In the genomic region with DNA sequence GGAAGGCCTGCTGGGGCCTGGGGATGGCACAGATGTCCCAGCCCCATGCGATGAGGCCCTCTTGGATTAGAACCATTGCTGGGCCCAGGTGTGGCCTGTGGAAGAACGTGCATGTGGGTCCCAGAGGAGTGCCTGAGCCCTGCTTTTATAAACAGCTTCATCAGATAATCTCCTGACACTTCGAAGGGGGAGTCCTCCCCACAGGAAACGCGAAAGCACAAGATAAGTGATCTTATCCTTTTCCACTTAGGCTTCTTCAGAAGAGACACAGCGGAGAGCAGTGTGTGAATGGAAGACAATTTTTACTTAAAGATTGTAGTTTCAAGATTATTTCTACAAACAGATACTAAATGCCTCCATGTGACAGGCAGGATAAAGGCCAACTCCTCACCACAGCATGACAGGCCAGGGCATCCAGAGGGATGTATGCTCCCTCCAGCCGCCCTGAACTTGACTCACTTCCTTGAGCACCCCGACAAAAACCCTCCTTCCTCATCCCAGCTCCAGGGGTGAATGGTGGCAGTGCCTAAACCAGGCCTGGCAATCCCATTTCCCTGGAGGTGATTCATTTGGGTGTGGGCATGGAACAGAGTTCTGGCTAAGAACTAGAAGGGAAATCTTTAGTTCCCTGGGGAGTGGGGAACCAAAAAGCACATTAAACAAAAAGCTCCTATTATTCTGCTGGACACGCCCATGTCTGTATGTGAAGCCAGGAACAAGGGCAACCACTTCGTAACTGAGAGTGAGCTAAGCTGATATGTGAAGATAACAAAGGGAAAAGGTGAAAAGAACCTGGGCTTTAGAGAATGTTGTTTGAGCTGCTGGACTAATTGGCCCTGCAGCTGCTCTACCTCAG, we compare ENCODE assay signal across 1 cellular context.
TF ChIP-seq lines count a peak whose summit lies in the region.

No MANE protein-coding gene starts in this region.

TF ChIP-seq in HCT116, 20 proteins besides CTCF, POLR2A, EP300 and RAD21 (continued from another document):
- TF ChIP-seq, protein P1, sequence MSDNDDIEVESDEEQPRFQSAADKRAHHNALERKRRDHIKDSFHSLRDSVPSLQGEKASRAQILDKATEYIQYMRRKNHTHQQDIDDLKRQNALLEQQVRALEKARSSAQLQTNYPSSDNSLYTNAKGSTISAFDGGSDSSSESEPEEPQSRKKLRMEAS (IDR thresholded peaks at IDR 0.05), result no peak
- 0 out of 2 replicates have a peak, but pooled peaks have one; percentile 3 for TF ChIP-seq FOSL1 (IDR thresholded peaks at IDR 0.05; ENCODE audit: low read depth)
- TF ChIP-seq CBX3 (IDR thresholded peaks at IDR 0.05; ENCODE audit: low read depth), result no peak
- no peak for TF ChIP-seq ELF1 (IDR thresholded peaks at IDR 0.05; ENCODE audit: borderline replicate concordance, low read depth)
- TF ChIP-seq, protein P2, sequence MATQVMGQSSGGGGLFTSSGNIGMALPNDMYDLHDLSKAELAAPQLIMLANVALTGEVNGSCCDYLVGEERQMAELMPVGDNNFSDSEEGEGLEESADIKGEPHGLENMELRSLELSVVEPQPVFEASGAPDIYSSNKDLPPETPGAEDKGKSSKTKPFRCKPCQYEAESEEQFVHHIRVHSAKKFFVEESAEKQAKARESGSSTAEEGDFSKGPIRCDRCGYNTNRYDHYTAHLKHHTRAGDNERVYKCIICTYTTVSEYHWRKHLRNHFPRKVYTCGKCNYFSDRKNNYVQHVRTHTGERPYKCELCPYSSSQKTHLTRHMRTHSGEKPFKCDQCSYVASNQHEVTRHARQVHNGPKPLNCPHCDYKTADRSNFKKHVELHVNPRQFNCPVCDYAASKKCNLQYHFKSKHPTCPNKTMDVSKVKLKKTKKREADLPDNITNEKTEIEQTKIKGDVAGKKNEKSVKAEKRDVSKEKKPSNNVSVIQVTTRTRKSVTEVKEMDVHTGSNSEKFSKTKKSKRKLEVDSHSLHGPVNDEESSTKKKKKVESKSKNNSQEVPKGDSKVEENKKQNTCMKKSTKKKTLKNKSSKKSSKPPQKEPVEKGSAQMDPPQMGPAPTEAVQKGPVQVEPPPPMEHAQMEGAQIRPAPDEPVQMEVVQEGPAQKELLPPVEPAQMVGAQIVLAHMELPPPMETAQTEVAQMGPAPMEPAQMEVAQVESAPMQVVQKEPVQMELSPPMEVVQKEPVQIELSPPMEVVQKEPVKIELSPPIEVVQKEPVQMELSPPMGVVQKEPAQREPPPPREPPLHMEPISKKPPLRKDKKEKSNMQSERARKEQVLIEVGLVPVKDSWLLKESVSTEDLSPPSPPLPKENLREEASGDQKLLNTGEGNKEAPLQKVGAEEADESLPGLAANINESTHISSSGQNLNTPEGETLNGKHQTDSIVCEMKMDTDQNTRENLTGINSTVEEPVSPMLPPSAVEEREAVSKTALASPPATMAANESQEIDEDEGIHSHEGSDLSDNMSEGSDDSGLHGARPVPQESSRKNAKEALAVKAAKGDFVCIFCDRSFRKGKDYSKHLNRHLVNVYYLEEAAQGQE (IDR thresholded peaks at IDR 0.05; ENCODE audit: low read depth), result no peak
- TF ChIP-seq ZFX (IDR thresholded peaks at IDR 0.05), result no peak
